Comparison of ENCODE assay signal across 1 cellular context in the genomic region with DNA sequence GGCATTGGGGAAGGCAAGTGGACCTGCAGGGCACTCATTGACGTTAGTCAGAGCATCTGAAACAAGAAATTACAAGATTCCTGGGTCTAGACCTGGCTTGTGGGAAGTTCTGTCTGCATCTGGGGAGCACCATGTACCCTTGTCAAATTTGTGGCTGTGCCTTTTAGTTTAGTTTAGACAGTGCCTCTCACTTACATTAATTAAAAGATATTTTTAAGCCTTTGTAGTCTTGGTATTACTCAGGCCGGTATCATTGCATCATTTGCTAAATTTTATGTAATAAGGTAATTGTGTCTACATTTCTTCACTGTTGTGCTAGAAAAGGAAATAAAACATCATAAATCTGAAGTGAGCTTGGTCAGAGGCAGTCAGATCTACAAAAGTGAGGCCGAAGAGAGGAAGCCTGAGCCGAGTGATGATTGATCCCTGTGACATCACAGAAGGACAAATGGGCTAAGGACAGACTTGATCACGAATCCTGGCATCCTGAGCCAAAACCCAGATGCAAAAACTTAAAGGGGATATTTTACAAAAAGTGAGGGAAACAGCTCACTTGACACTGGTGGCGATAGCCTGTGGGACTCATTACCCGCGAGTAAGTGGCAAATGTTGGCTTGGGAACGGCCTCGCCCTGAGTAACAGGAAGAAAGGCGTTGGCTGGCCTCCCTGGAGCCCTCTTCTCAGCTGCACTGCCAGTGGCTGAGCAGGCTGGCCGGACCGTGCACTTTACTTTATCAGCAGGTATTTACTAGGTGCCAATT.
TF ChIP-seq lines count a peak whose summit lies in the region.

No MANE protein-coding gene starts in this region.

TF ChIP-seq in GM23338, 12 proteins besides CTCF, POLR2A, EP300 and RAD21 (continued from another document):
- no peak for TF ChIP-seq REST (IDR thresholded peaks at IDR 0.05; ENCODE audit: unreplicated experiment)
- no peak for TF ChIP-seq EZH2phosphoT487 (IDR thresholded peaks at IDR 0.05; ENCODE audit: unreplicated experiment)
- no peak for TF ChIP-seq ZNF331 (CRISPR knock-in tag; IDR thresholded peaks at IDR 0.05; ENCODE audit: low read depth)
- no peak for TF ChIP-seq POLR2AphosphoS5 (IDR thresholded peaks at IDR 0.05; ENCODE audit: low read depth)
- TF ChIP-seq CREB1 (CRISPR knock-in tag; IDR thresholded peaks at IDR 0.05; ENCODE audit: low read depth): no peak
- no peak for TF ChIP-seq NANOG (IDR thresholded peaks at IDR 0.05; ENCODE audit: borderline replicate concordance)
- no peak for TF ChIP-seq ETS1 (IDR thresholded peaks at IDR 0.05)
- TF ChIP-seq STAT1 (IDR thresholded peaks at IDR 0.05; ENCODE audit: unreplicated experiment): no peak
- no peak for TF ChIP-seq ZNF114 (CRISPR knock-in tag; IDR thresholded peaks at IDR 0.05)
- TF ChIP-seq JUNB (IDR thresholded peaks at IDR 0.05; ENCODE audit: unreplicated experiment): no peak
